ENCODE assay signal across 17 cellular contexts in the genomic region with DNA sequence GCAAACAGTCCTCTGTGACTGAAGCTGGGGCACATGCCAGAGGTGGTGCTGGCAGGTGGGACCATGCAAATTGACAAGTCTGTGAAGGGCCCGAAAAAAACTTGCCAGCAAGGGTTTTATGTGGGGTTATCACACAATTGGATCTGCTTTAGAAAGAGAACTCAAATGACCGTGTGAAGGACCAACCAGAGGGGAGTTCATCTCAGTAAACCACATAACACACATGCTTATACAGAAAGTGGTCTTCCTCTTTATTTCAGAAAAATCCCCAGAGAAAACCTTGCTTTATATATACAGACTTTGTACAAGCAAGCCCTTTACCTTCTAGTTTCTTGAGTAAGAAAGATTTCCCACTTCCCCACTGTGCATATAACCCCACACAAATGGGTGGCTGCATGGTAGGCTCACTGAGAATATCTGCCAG.
DNase-seq lines count a peak whose midpoint lies in the region; ATAC-seq lines count a peak whose summit lies in the region.
"Had no signal": no experiment of that assay in that cellular context is flagged by ENCODE, and none has a peak within 500 bp of the region (broad histone marks: within the 10 kb centered on the region; RNA-seq: fewer than 3 reads in every experiment).

No MANE protein-coding gene starts in this region.

- peak; percentile 71 for ATAC-seq in GM18502 (IDR thresholded peaks at IDR 0.05; ENCODE audit: poor library complexity, unreplicated experiment)
- peak; percentile 57 for ATAC-seq in GM21528 (IDR thresholded peaks at IDR 0.05; ENCODE audit: low FRiP score, unreplicated experiment)
- ATAC-seq in HG03095 (IDR thresholded peaks at IDR 0.05; ENCODE audit: unreplicated experiment): peak; percentile 62
- no peak for ATAC-seq in GM21717 (IDR thresholded peaks at IDR 0.05; ENCODE audit: unreplicated experiment)
- ATAC-seq: activated T-cell treated with anti-CD3 and anti-CD28 coated beads, Interleukin-2, amount 50 U/mL, for 72 hours; left cardiac atrium had no signal

- DNase-seq in germinal center (ENCODE audit: low spot score) (peak; percentile 25), RKO (ENCODE audit: low spot score) (no peak), NCI-H2196 (lab: John Stamatoyannopoulos, UW; ENCODE audit: unreplicated experiment) (no peak)
- DNase-seq: activated CD4-positive, alpha-beta T cell treated with anti-CD3 and anti-CD28 coated beads for 48 hours; activated naive CD4-positive, alpha-beta T cell treated with anti-CD3 and anti-CD28 coated beads, Interleukin-2, amount 10 ng/mL, durations not matched to agents 7 days and 5 days; activated T-cell treated with anti-CD3 and anti-CD28 coated beads, Interleukin-2, amount 50 U/mL, for 72 hours; cortex of kidney; GOT3; left cardiac atrium; NCI-H2081; NCI-H446 treated with DMSO at 0.1 percent for 48 hours; NK-92 treated with Interleukin-12 subunit alpha and Interleukin-12 subunit beta, amount 100 ng/mL, for 24 hours; Peyer's patch had no signal
